1 cellular context compared by ENCODE assay signal in genomic region chr2:190698895-190699294, GRCh38.
TF ChIP-seq lines count a peak whose summit lies in the region.

No MANE protein-coding gene starts in this region.

TF ChIP-seq in K562, 482 proteins besides CTCF, POLR2A, EP300 and RAD21:
- TF ChIP-seq HLTF (IDR thresholded peaks at IDR 0.05) (no peak), PTBP1 (IDR thresholded peaks at IDR 0.05; ENCODE audit: low read depth, low read length) (no peak), POLR3G (IDR thresholded peaks at IDR 0.05; ENCODE audit: extremely low read depth, insufficient read length, insufficient replicate concordance) (no peak), ZNF778 (CRISPR knock-in tag; IDR thresholded peaks at IDR 0.05) (no peak), TSHZ1 (CRISPR knock-in tag; IDR thresholded peaks at IDR 0.05) (no peak), POLR2AphosphoS5 (IDR thresholded peaks at IDR 0.05; ENCODE audit: control insufficient read depth, insufficient read depth, low read depth, low read length) (no peak), ASH1L (IDR thresholded peaks at IDR 0.05; ENCODE audit: borderline replicate concordance, low read depth, partially characterized antibody) (no peak), PPARD (CRISPR knock-in tag; IDR thresholded peaks at IDR 0.05) (no peak)
- TF ChIP-seq, protein P1, sequence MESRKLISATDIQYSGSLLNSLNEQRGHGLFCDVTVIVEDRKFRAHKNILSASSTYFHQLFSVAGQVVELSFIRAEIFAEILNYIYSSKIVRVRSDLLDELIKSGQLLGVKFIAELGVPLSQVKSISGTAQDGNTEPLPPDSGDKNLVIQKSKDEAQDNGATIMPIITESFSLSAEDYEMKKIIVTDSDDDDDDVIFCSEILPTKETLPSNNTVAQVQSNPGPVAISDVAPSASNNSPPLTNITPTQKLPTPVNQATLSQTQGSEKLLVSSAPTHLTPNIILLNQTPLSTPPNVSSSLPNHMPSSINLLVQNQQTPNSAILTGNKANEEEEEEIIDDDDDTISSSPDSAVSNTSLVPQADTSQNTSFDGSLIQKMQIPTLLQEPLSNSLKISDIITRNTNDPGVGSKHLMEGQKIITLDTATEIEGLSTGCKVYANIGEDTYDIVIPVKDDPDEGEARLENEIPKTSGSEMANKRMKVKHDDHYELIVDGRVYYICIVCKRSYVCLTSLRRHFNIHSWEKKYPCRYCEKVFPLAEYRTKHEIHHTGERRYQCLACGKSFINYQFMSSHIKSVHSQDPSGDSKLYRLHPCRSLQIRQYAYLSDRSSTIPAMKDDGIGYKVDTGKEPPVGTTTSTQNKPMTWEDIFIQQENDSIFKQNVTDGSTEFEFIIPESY (CRISPR knock-in tag; IDR thresholded peaks at IDR 0.05): no peak
